12 cellular contexts compared by ENCODE assay signal in the genomic region with DNA sequence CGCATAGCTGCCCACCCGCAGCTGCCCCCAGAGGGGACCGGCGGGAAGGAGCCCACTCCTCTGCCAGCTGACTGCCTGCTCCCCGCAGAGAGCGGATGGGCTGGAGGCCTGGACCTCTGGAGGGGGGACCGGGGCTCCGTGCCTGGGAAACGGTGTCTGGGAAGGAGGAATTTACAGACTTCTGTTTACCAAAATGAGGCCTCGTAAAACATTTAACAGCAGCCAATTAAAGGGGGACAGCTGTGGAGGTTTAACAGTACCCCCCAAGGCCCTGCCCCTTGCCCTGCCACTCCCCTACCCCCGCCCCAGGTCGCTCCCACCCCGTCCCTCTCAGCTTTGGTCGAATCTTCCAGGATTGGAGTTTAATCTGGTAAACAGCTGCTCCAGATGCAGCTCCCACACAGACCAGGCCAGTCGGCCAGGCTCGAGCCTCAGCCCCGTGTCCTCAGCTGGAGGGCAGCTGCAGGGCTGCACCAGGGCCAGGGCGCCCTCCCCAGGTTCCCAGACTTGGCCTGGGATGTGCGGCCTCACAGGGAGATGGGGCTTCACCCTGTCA. TPM values are rescaled to one million over a fixed set of nuclear protein-coding genes. Genes with fewer than 3 reads are reported as not detected.
A peak's percentile ranks its signal among the peaks of the same experiment; 100 is the strongest.
DNase-seq lines count a peak whose midpoint lies in the region; ATAC-seq and TF ChIP-seq lines count a peak whose summit lies in the region.
"Had no signal": no experiment of that assay in that cellular context is flagged by ENCODE, and none has a peak within 500 bp of the region (broad histone marks: within the 10 kb centered on the region; RNA-seq: fewer than 3 reads in every experiment).

No MANE protein-coding gene starts in this region.

- H3K4me3 ChIP-seq in AG10803 (ENCODE audit: low read length): no peak overlapping the region
- H3K4me3 ChIP-seq in right cardiac atrium (ENCODE audit: low read length): no peak overlapping the region
- H3K4me3 ChIP-seq in gastrocnemius medialis: no peak overlapping the region
- H3K4me3 ChIP-seq: cardiac muscle cell had no signal

- TF ChIP-seq CTCF in AG10803 (conservative IDR thresholded peaks at IDR 0.05; ENCODE audit: low read length) (no peak), gastrocnemius medialis (IDR thresholded peaks at IDR 0.05 in 4 of 5, conservative IDR thresholded peaks at IDR 0.05 in 1 of 5) (no peak)

- H3K27ac ChIP-seq in right cardiac atrium (ENCODE audit: low read length): peak overlapping the region; percentile 56
- peak overlapping the region; percentile 60 to 78 (median 76) for H3K27ac ChIP-seq in gastrocnemius medialis
- H3K27ac ChIP-seq: cardiac muscle cell, parathyroid adenoma had no signal

- intact Hi-C loops in right cardiac atrium (cut with DNase I): loop anchor here in 1 of 4 donors (5.0 kb wide), 1 partner anchor 36 kb away; no protein-coding TSS in a partner anchor
- intact Hi-C loops in gastrocnemius medialis (cut with DNase I; ENCODE audit: low total_unique reads): no loop called here

- H3K9me3 ChIP-seq in right cardiac atrium (ENCODE audit: control insufficient read depth, low read length): no peaks in the 10 kb centered on the region
- H3K9me3 ChIP-seq in gastrocnemius medialis: no peaks in the 10 kb centered on the region

- H3K36me3 ChIP-seq in gastrocnemius medialis: no peaks in the 10 kb centered on the region
- H3K36me3 ChIP-seq: cardiac muscle cell had no signal

- in situ Hi-C loops in gastrocnemius medialis (cut with MboI; ENCODE audit: low sequenced_read_pairs in 4 of 4): no loop called here

- ATAC-seq in right cardiac atrium (peak; percentile 48 to 66), gastrocnemius medialis (peak; percentile 55 to 61), GM19324 (IDR thresholded peaks at IDR 0.05; ENCODE audit: low FRiP score, unreplicated experiment) (no peak)

- 66% methylated on average over 19 of the region's 19 CpGs for WGBS in right cardiac atrium

- H3K4me1 ChIP-seq in right cardiac atrium (ENCODE audit: control insufficient read depth, insufficient read depth, low read length) (peaks cover 2% of the 10 kb centered on the region), gastrocnemius medialis (peaks cover 7 to 20% of the 10 kb centered on the region in 2 donors)
- H3K4me1 ChIP-seq: parathyroid adenoma had no signal

- DNase-seq in AG10803 (ENCODE audit: low read depth) (peak; percentile 38), SK-N-DZ (ENCODE audit: low spot score) (peak; percentile 64), right cardiac atrium (peak; percentile 60 to 91 (median 87)), gastrocnemius medialis (peak in 1 of 2 donors; percentile 44), kidney glomerular epithelial cell (lab: John Stamatoyannopoulos, UW) (no peak), NCI-H2227 treated with DMSO at 0.1 percent for 48 hours (lab: John Stamatoyannopoulos, UW) (no peak)
- no peak for DNase-seq in activated naive CD4-positive, alpha-beta T cell treated with Interleukin-2 at 50 U/mL for 16 hours
- DNase-seq: activated CD4-positive, alpha-beta T cell treated with anti-CD3 and anti-CD28 coated beads, Interleukin-2, amount 10 ng/mL, durations not matched to agents 24 days and 14 days; NCI-H524 treated with DMSO at 0.1 percent for 48 hours had no signal

- H3K27me3 ChIP-seq in right cardiac atrium (ENCODE audit: control insufficient read depth, insufficient read depth) (no peaks in the 10 kb centered on the region), gastrocnemius medialis (no peaks in the 10 kb centered on the region)
- H3K27me3 ChIP-seq: cardiac muscle cell had no signal

- TF ChIP-seq POLR2A in gastrocnemius medialis (IDR thresholded peaks at IDR 0.05): no peak

RNA-seq across cellular contexts. Expression of gene BAHCC1, which starts 41.1 kb away (rescaled TPM):
- polyA plus RNA-seq in SK-N-DZ (2014; cell fraction: cytosol; rRNA removed): 6.6 and 15.1 TPM in 2 replicates
- 33.7 and 55.3 TPM in 2 replicates for polyA plus RNA-seq in SK-N-DZ (2014; cell fraction: nucleus; rRNA removed)
- total RNA-seq in right cardiac atrium (10 to 100 TPM in 2 of 4 donors, 1 to 10 TPM in 2; 8.3 to 12.8 (median 9.4) TPM), gastrocnemius medialis (1 to 10 TPM; 2.5 to 8.4 (median 5.8) TPM)
- 8.7 TPM for polyA plus RNA-seq in right cardiac atrium
- total RNA-seq: activated CD4-positive, alpha-beta T cell treated with anti-CD3 and anti-CD28 coated beads, Interleukin-2, amount 10 ng/mL, durations not matched to agents 24 days and 14 days had no signal

Comparison
In these comparisons a context has a peak if more than half of its experiments do, and no peak if none do; other contexts are left out.
1. DNase-seq: peak in AG10803 (single experiment), SK-N-DZ (single experiment) and right cardiac atrium (3 of 3); none in kidney glomerular epithelial cell (single experiment), activated naive CD4-positive, alpha-beta T cell treated with Interleukin-2 at 50 U/mL for 16 hours (single experiment) and NCI-H2227 treated with DMSO at 0.1 percent for 48 hours (single experiment).